ENCODE assay signal across 29 cellular contexts in the genomic region with DNA sequence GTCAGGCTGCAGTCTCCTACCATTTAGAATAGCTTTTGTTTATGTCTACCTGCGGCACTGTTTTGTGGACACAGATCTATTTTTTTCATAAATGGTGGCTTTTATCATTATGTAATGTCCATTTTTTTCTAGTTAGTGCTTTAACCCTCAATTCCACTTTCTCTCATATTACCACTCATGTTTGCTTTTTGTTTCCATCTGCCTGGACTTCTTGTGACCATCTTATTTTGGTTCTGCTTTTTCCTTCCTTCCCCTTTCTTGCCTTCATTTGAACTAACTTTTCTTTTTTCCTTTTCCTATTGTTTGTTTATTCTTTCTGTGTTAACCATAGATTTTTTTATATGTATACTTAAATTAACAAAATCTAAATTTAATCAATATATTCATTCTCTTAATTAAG.
DNase-seq lines count a peak whose midpoint lies in the region; ATAC-seq lines count a peak whose summit lies in the region.
"Had no signal": no experiment of that assay in that cellular context is flagged by ENCODE, and none has a peak within 500 bp of the region (broad histone marks: within the 10 kb centered on the region; RNA-seq: fewer than 3 reads in every experiment).

No MANE protein-coding gene starts in this region.

- H3K36me3 Mint-ChIP-seq in T-helper 1 cell treated with Interleukin-12 subunit alpha and Interleukin-12 subunit beta and Interleukin-4 antibody, amounts not matched to agents 30 μg/mL and 1 μg/mL, for 36 hours (ENCODE audit: low read depth): no peaks in the 10 kb centered on the region
- peaks cover 1% of the 10 kb centered on the region for H3K36me3 Mint-ChIP-seq in central memory CD8-positive, alpha-beta T cell (ENCODE audit: insufficient read depth)
- H3K36me3 Mint-ChIP-seq: activated CD4-positive, alpha-beta memory T cell treated with anti-CD3 and anti-CD28 coated beads for 36 hours had no signal

- no peak for ATAC-seq in central memory CD8-positive, alpha-beta T cell (replicated peaks; ENCODE audit: extremely low read depth, poor library complexity, severe bottlenecking)
- no peak for ATAC-seq in GM21515 (IDR thresholded peaks at IDR 0.05; ENCODE audit: unreplicated experiment)
- ATAC-seq: activated naive CD8-positive, alpha-beta T cell treated with anti-CD3 and anti-CD28 coated beads, Interleukin-2, amount 50 U/mL, for 24 hours; activated T-cell treated with anti-CD3 and anti-CD28 coated beads, Interleukin-2, amount 50 U/mL, for 72 hours; esophagus mucosa had no signal

- H3K4me1 Mint-ChIP-seq in T-helper 1 cell treated with Interleukin-12 subunit alpha and Interleukin-12 subunit beta and Interleukin-4 antibody, amounts not matched to agents 30 μg/mL and 1 μg/mL, for 36 hours (ENCODE audit: low read depth): peaks cover 13% of the 10 kb centered on the region
- peaks cover 19% of the 10 kb centered on the region for H3K4me1 Mint-ChIP-seq in central memory CD8-positive, alpha-beta T cell

- no peak overlapping the region for H3K4me3 Mint-ChIP-seq in T-helper 1 cell treated with Interleukin-12 subunit alpha and Interleukin-12 subunit beta and Interleukin-4 antibody, amounts not matched to agents 30 μg/mL and 1 μg/mL, for 36 hours
- peak overlapping the region; percentile 6 for H3K4me3 Mint-ChIP-seq in central memory CD8-positive, alpha-beta T cell
- H3K4me3 Mint-ChIP-seq: activated CD4-positive, alpha-beta memory T cell treated with anti-CD3 and anti-CD28 coated beads for 36 hours; activated naive CD8-positive, alpha-beta T cell treated with anti-CD3 and anti-CD28 coated beads, Interleukin-2, amount 50 U/mL, for 24 hours; activated T-cell treated with anti-CD3 and anti-CD28 coated beads, Interleukin-2, amount 50 U/mL, for 72 hours had no signal

- H3K9me3 Mint-ChIP-seq in T-helper 1 cell treated with Interleukin-12 subunit alpha and Interleukin-12 subunit beta and Interleukin-4 antibody, amounts not matched to agents 30 μg/mL and 1 μg/mL, for 36 hours: no peaks in the 10 kb centered on the region
- no peaks in the 10 kb centered on the region for H3K9me3 Mint-ChIP-seq in central memory CD8-positive, alpha-beta T cell
- H3K9me3 Mint-ChIP-seq: activated CD4-positive, alpha-beta memory T cell treated with anti-CD3 and anti-CD28 coated beads for 36 hours; activated naive CD8-positive, alpha-beta T cell treated with anti-CD3 and anti-CD28 coated beads, Interleukin-2, amount 50 U/mL, for 24 hours; activated T-cell treated with anti-CD3 and anti-CD28 coated beads, Interleukin-2, amount 50 U/mL, for 72 hours had no signal

- DNase-seq in T-helper 1 cell: no peak
- DNase-seq in NOMO-1 treated with dmso at 0.1 percent for 144 hours (lab: John Stamatoyannopoulos, UW; ENCODE audit: unreplicated experiment): peak; percentile 53
- no peak for DNase-seq in central memory CD8-positive, alpha-beta T cell (ENCODE audit: low spot score in 2 of 2)
- DNase-seq in NCI-H345 (lab: John Stamatoyannopoulos, UW): no peak
- no peak for DNase-seq in NCI-H748 treated with DMSO at 0.1 percent for 48 hours (lab: John Stamatoyannopoulos, UW)
- DNase-seq in effector CD4-positive, alpha-beta T cell: no peak
- DNase-seq: 8988T; activated CD4-positive, alpha-beta memory T cell treated with anti-CD3 and anti-CD28 coated beads for 36 hours; activated CD4-positive, alpha-beta T cell treated with anti-CD3 and anti-CD28 coated beads for 1 hour; activated naive CD4-positive, alpha-beta T cell; activated naive CD8-positive, alpha-beta T cell treated with anti-CD3 and anti-CD28 coated beads, Interleukin-2, amount 50 U/mL, for 24 hours; activated T-cell treated with anti-CD3 and anti-CD28 coated beads, Interleukin-2, amount 50 U/mL, for 72 hours; caudate nucleus; dermis blood vessel endothelial cell; EL; left ventricle myocardium inferior; MM.1S; NCI-H1694; NCI-H2171; NCI-H524 treated with DMSO at 0.1 percent for 48 hours; NK-92 treated with Interleukin-12 subunit alpha and Interleukin-12 subunit beta, amount 100 ng/mL, for 24 hours; posterior cingulate gyrus; SJCRH30; small intestine; stimulated activated naive CD4-positive, alpha-beta T cell treated with Interleukin-2 at 50 U/mL for 16 hours; upper lobe of left lung had no signal

- H3K27ac Mint-ChIP-seq in T-helper 1 cell treated with Interleukin-12 subunit alpha and Interleukin-12 subunit beta and Interleukin-4 antibody, amounts not matched to agents 30 μg/mL and 1 μg/mL, for 36 hours: peak overlapping the region; percentile 9
- H3K27ac Mint-ChIP-seq in central memory CD8-positive, alpha-beta T cell (ENCODE audit: low read depth): no peak overlapping the region
- H3K27ac Mint-ChIP-seq: activated CD4-positive, alpha-beta memory T cell treated with anti-CD3 and anti-CD28 coated beads for 36 hours; activated naive CD8-positive, alpha-beta T cell treated with anti-CD3 and anti-CD28 coated beads, Interleukin-2, amount 50 U/mL, for 24 hours; activated T-cell treated with anti-CD3 and anti-CD28 coated beads, Interleukin-2, amount 50 U/mL, for 72 hours had no signal

- peaks cover 34% of the 10 kb centered on the region for H3K27me3 Mint-ChIP-seq in T-helper 1 cell treated with Interleukin-12 subunit alpha and Interleukin-12 subunit beta and Interleukin-4 antibody, amounts not matched to agents 30 μg/mL and 1 μg/mL, for 36 hours (ENCODE audit: low read depth)
- peaks cover 67% of the 10 kb centered on the region for H3K27me3 Mint-ChIP-seq in central memory CD8-positive, alpha-beta T cell
